ENCODE assay signal across 8 cellular contexts in the genomic region with DNA sequence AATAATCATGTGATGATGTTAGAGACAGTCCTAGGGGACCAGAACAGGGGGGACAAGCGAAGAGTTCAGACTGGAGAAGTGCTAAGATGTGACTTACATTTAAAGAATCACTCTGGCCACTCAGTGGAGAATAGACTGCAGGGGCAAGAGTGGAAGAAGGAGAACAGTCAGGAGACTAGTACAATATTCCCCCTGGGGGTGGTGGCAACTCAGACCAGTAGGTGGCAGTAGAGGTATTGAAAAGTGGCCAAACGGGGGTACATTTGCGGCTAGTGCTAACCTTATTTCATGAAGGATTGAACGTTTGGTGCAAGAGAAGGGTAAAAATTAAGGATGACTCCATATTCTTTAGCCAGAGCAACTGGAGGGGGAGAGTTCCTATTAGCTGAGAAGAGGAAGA. TPM values are rescaled to one million over a fixed set of nuclear protein-coding genes. Genes with fewer than 3 reads are reported as not detected.
DNase-seq lines count a peak whose midpoint lies in the region; ATAC-seq, FAIRE-seq and TF ChIP-seq lines count a peak whose summit lies in the region.

No MANE protein-coding gene starts in this region.

- TF ChIP-seq CTCF in brain microvascular endothelial cell (IDR thresholded peaks at IDR 0.05; ENCODE audit: low read depth, low read length, missing control alignments) (peak; percentile 77), kidney (IDR thresholded peaks at IDR 0.05; ENCODE audit: borderline replicate concordance, extremely low read depth, insufficient read depth) (peak; percentile 65)

- no peaks in the 10 kb centered on the region for H3K9me3 ChIP-seq in kidney (ENCODE audit: control insufficient read depth in 1 of 2, low read length in 2 of 2)

- peak; percentile 57 for DNase-seq in Right ventricle myocardium inferior (ENCODE audit: missing footprints)
- DNase-seq in cardiac septum (ENCODE audit: low spot score) = no peak
- peak; percentile 54 to 84 (median 61) for DNase-seq in NCI-H1417 (lab: John Stamatoyannopoulos, UW)
- peak; percentile 5 for DNase-seq in T1000 (lab: John Stamatoyannopoulos, UW)
- peak; percentile 29 for DNase-seq in brain microvascular endothelial cell
- no peak for DNase-seq in kidney
- peak; percentile 24 for DNase-seq in stimulated activated CD8-positive, alpha-beta memory T cell treated with anti-CD3 and anti-CD28 coated beads, Interleukin-12 subunit alpha, Interleukin-12 subunit beta, amount 100 ng/mL, for 1 hour (ENCODE audit: low read depth)

- FAIRE-seq in kidney (lab: Jason Lieb, UNC) = no peak

- ATAC-seq in Right ventricle myocardium inferior (no peak), GM18873 (IDR thresholded peaks at IDR 0.05; ENCODE audit: low FRiP score, unreplicated experiment) (no peak)

- no peak overlapping the region for H3K4me3 ChIP-seq in brain microvascular endothelial cell (ENCODE audit: low read depth, low read length)
- no peak overlapping the region for H3K4me3 ChIP-seq in kidney (ENCODE audit: low read length in 2 of 2)

- in situ Hi-C loops in brain microvascular endothelial cell (cut with HindIII; ENCODE audit: low pct_ligation_motif_present, low sequenced_read_pairs) = no loop called here

- H3K27ac ChIP-seq in brain microvascular endothelial cell = no peak overlapping the region
- no peak overlapping the region for H3K27ac ChIP-seq in kidney (ENCODE audit: low read depth in 2 of 2, low read length in 2 of 2)

- H3K4me1 ChIP-seq in kidney (ENCODE audit: control insufficient read depth in 1 of 2, insufficient read depth in 1 of 2, low read depth in 1 of 2, low read length in 2 of 2) = no peaks in the 10 kb centered on the region

- no peaks in the 10 kb centered on the region for H3K27me3 ChIP-seq in brain microvascular endothelial cell (replicated peaks)

- H3K36me3 ChIP-seq in brain microvascular endothelial cell (replicated peaks) (no peaks in the 10 kb centered on the region), kidney (ENCODE audit: control insufficient read depth in 1 of 2, insufficient read depth in 2 of 2, low read length in 2 of 2) (no peaks in the 10 kb centered on the region)

- intact Hi-C loops in Right ventricle myocardium inferior (cut with DNase I) (loop anchor here (2.0 to 5.0 kb wide), 2 partner anchors 67 to 149 kb away; no protein-coding TSS in a partner anchor), cardiac septum (cut with DNase I) (loop anchor here (10.0 kb wide), 1 partner anchor 147 kb away; no protein-coding TSS in a partner anchor), kidney (cut with DNase I) (no loop called here)

- no peak overlapping the region for H3K9ac ChIP-seq in kidney (ENCODE audit: low read length in 2 of 2)

RNA-seq across cellular contexts. Expression of gene BMX, which starts 2.7 kb away (rescaled TPM):
- total RNA-seq in Right ventricle myocardium inferior (1.4 TPM), cardiac septum (1.8 TPM), kidney (1.4 TPM)
- not detected for polyA plus RNA-seq in kidney (ENCODE audit: insufficient read depth, low read depth, low replicate concordance)

RNA-seq across cellular contexts. Expression of gene PIR, which starts 4.7 kb away (rescaled TPM):
- 13.2 TPM for total RNA-seq in Right ventricle myocardium inferior
- total RNA-seq in cardiac septum = 15.7 TPM
- 7.0 TPM for total RNA-seq in kidney
- 36.5 TPM for polyA plus RNA-seq in kidney (ENCODE audit: insufficient read depth, low read depth, low replicate concordance)

Comparison
In these comparisons a context has a peak if more than half of its experiments do, and no peak if none do; other contexts are left out.
1. DNase-seq: peak in Right ventricle myocardium inferior (single experiment), NCI-H1417 (3 of 3), T1000 (single experiment), brain microvascular endothelial cell (single experiment) and stimulated activated CD8-positive, alpha-beta memory T cell treated with anti-CD3 and anti-CD28 coated beads, Interleukin-12 subunit alpha, Interleukin-12 subunit beta, amount 100 ng/mL, for 1 hour (single experiment); none in cardiac septum (single experiment) and kidney (single experiment).